24 cellular contexts compared by ENCODE assay signal in genomic region chr13:110886475-110887241, GRCh38. TPM values are rescaled to one million over a fixed set of nuclear protein-coding genes. Genes with fewer than 3 reads are reported as not detected.
DNase-seq lines count a peak whose midpoint lies in the region; ATAC-seq and TF ChIP-seq lines count a peak whose summit lies in the region.
"Had no signal": no experiment of that assay in that cellular context is flagged by ENCODE, and none has a peak within 500 bp of the region (broad histone marks: within the 10 kb centered on the region; RNA-seq: fewer than 3 reads in every experiment).

No MANE protein-coding gene starts in this region.

- H3K4me1 ChIP-seq in cardiac muscle cell (ENCODE audit: low read depth) (no peaks in the 10 kb centered on the region), iPS-20b (ENCODE audit: insufficient read depth, low read length) (peaks cover 19% of the 10 kb centered on the region), gastrocnemius medialis (peaks cover 40 to 53% of the 10 kb centered on the region in 2 donors)
- H3K4me1 ChIP-seq: BE2C, breast epithelium had no signal

- POLR2A ChIA-PET in activated CD4-positive, alpha-beta memory T cell treated with anti-CD3 and anti-CD28 coated beads, Interleukin-2, amount 10 ng/mL, durations not matched to agents 7 days and 5 days (lab: Charles Lee), result interaction anchor here (1.0 to 1.2 kb wide), 2 partner anchors 19 to 29 kb away, joined by 3 read pairs; partner anchors contain the start of gene ANKRD10

- H3K36me3 ChIP-seq in cardiac muscle cell (peaks cover 8% of the 10 kb centered on the region), iPS-20b (ENCODE audit: insufficient read depth, low read depth, low read length) (peaks cover 11% of the 10 kb centered on the region; the same call in 1 of the 2 replicates), gastrocnemius medialis (peaks cover 0 to 10% of the 10 kb centered on the region in 2 donors)
- H3K36me3 ChIP-seq: BE2C, breast epithelium, transverse colon had no signal

- CTCF ChIA-PET in activated CD4-positive, alpha-beta memory T cell treated with anti-CD3 and anti-CD28 coated beads, Interleukin-2, amount 10 ng/mL, durations not matched to agents 7 days and 5 days (lab: Charles Lee), result no interaction called here

- H3K4me3 Mint-ChIP-seq in activated CD4-positive, alpha-beta memory T cell treated with anti-CD3 and anti-CD28 coated beads, Interleukin-2, amount 10 ng/mL, durations not matched to agents 7 days and 5 days, result no peak overlapping the region
- H3K4me3 Mint-ChIP-seq: activated CD4-positive, alpha-beta T cell treated with anti-CD3 and anti-CD28 coated beads for 36 hours; activated CD8-positive, alpha-beta T cell treated with anti-CD3 and anti-CD28 coated beads, Interleukin-2, amount 10 ng/mL, durations not matched to agents 7 days and 5 days; activated naive CD8-positive, alpha-beta T cell treated with anti-CD3 and anti-CD28 coated beads for 36 hours; CD8-positive, alpha-beta T cell had no signal

- intact Hi-C loops in Right ventricle myocardium inferior (cut with DNase I), result no loop called here
- intact Hi-C loops in gastrocnemius medialis (cut with DNase I; ENCODE audit: low total_unique reads), result no loop called here

- peaks cover 20% of the 10 kb centered on the region for H3K4me1 Mint-ChIP-seq in activated CD4-positive, alpha-beta memory T cell treated with anti-CD3 and anti-CD28 coated beads, Interleukin-2, amount 10 ng/mL, durations not matched to agents 7 days and 5 days

- in situ Hi-C loops in gastrocnemius medialis (cut with MboI; ENCODE audit: low sequenced_read_pairs in 4 of 4), result no loop called here

- peak overlapping the region; percentile 59 for H3K27ac ChIP-seq in cardiac muscle cell
- H3K27ac ChIP-seq in iPS-20b (ENCODE audit: low read length), result peak overlapping the region; percentile 28
- H3K27ac ChIP-seq in gastrocnemius medialis, result peak overlapping the region in 3 of 4 donors; percentile 13 to 68 (median 65)
- H3K27ac ChIP-seq: PC-9 had no signal

- TF ChIP-seq CTCF in cardiac muscle cell (IDR thresholded peaks at IDR 0.05; ENCODE audit: low read depth, low read length), result no peak
- no peak for TF ChIP-seq CTCF in gastrocnemius medialis (IDR thresholded peaks at IDR 0.05 in 4 of 5, conservative IDR thresholded peaks at IDR 0.05 in 1 of 5)

- DNase-seq in cardiac muscle cell (ENCODE audit: low read depth in 1 of 2, low spot score in 1 of 2) (no peak), Right ventricle myocardium inferior (ENCODE audit: missing footprints) (no peak), NCI-H69 (lab: John Stamatoyannopoulos, UW) (peak; percentile 52), gastrocnemius medialis (no peak)
- no peak for DNase-seq in activated CD4-positive, alpha-beta memory T cell treated with anti-CD3 and anti-CD28 coated beads, Interleukin-2, amount 10 ng/mL, durations not matched to agents 7 days and 5 days
- no peak for DNase-seq in stimulated activated CD4-positive, alpha-beta T cell treated with anti-CD3 and anti-CD28 coated beads, Interleukin-2, amount 100 ng/mL, for 48 hours
- DNase-seq: activated CD4-positive, alpha-beta T cell treated with anti-CD3 and anti-CD28 coated beads for 36 hours; activated CD8-positive, alpha-beta T cell treated with anti-CD3 and anti-CD28 coated beads, Interleukin-2, amount 10 ng/mL, durations not matched to agents 7 days and 5 days; activated naive CD8-positive, alpha-beta T cell treated with anti-CD3 and anti-CD28 coated beads for 36 hours; anterior cingulate cortex; BE2C; CD8-positive, alpha-beta T cell; HCEC 1CT; KBM-7; NCI-H1105; NCI-H187; PC-9; SHP77; stimulated activated CD4-positive, alpha-beta T cell treated with anti-CD3 and anti-CD28 coated beads, Interleukin-12 subunit alpha, Interleukin-12 subunit beta, amount 100 ng/mL, for 4 hours; stimulated activated CD4-positive, alpha-beta T cell treated with anti-CD3 and anti-CD28 coated beads, Interleukin-4, amount 100 ng/mL, for 24 hours; transverse colon had no signal

- no peak for TF ChIP-seq POLR2A in gastrocnemius medialis (IDR thresholded peaks at IDR 0.05)

- H3K27ac Mint-ChIP-seq in activated CD4-positive, alpha-beta memory T cell treated with anti-CD3 and anti-CD28 coated beads, Interleukin-2, amount 10 ng/mL, durations not matched to agents 7 days and 5 days, result no peak overlapping the region
- H3K27ac Mint-ChIP-seq: activated CD4-positive, alpha-beta T cell treated with anti-CD3 and anti-CD28 coated beads for 36 hours; activated CD8-positive, alpha-beta T cell treated with anti-CD3 and anti-CD28 coated beads, Interleukin-2, amount 10 ng/mL, durations not matched to agents 7 days and 5 days; activated naive CD8-positive, alpha-beta T cell treated with anti-CD3 and anti-CD28 coated beads for 36 hours had no signal

- H3K36me3 Mint-ChIP-seq in activated CD4-positive, alpha-beta memory T cell treated with anti-CD3 and anti-CD28 coated beads, Interleukin-2, amount 10 ng/mL, durations not matched to agents 7 days and 5 days (ENCODE audit: low read depth), result peaks cover 14% of the 10 kb centered on the region
- H3K36me3 Mint-ChIP-seq: activated naive CD8-positive, alpha-beta T cell treated with anti-CD3 and anti-CD28 coated beads for 36 hours had no signal

- no peak overlapping the region for H3K4me3 ChIP-seq in cardiac muscle cell
- H3K4me3 ChIP-seq in iPS-20b (ENCODE audit: low read length), result no peak overlapping the region
- H3K4me3 ChIP-seq in gastrocnemius medialis, result no peak overlapping the region
- H3K4me3 ChIP-seq: breast epithelium, PC-9, transverse colon had no signal

- no peaks in the 10 kb centered on the region for H3K27me3 ChIP-seq in cardiac muscle cell
- no peaks in the 10 kb centered on the region for H3K27me3 ChIP-seq in iPS-20b (ENCODE audit: insufficient read depth, low read length)
- H3K27me3 ChIP-seq in gastrocnemius medialis, result no peaks in the 10 kb centered on the region
- H3K27me3 ChIP-seq: BE2C, breast epithelium, transverse colon had no signal

- no peak for ATAC-seq in Right ventricle myocardium inferior
- ATAC-seq in gastrocnemius medialis, result no peak
- no peak for ATAC-seq in GM21619 (IDR thresholded peaks at IDR 0.05; ENCODE audit: unreplicated experiment)
- ATAC-seq: activated CD8-positive, alpha-beta T cell treated with anti-CD3 and anti-CD28 coated beads, Interleukin-2, amount 10 ng/mL, durations not matched to agents 7 days and 5 days; CD8-positive, alpha-beta T cell had no signal

- no peaks in the 10 kb centered on the region for H3K27me3 Mint-ChIP-seq in activated CD4-positive, alpha-beta memory T cell treated with anti-CD3 and anti-CD28 coated beads, Interleukin-2, amount 10 ng/mL, durations not matched to agents 7 days and 5 days
- H3K27me3 Mint-ChIP-seq: activated CD4-positive, alpha-beta T cell treated with anti-CD3 and anti-CD28 coated beads for 36 hours; activated naive CD8-positive, alpha-beta T cell treated with anti-CD3 and anti-CD28 coated beads for 36 hours had no signal

- no peak overlapping the region for H3K9ac ChIP-seq in iPS-20b (ENCODE audit: low read depth, low read length)

- H3K9me3 ChIP-seq in cardiac muscle cell (ENCODE audit: low read depth) (no peaks in the 10 kb centered on the region), iPS-20b (ENCODE audit: insufficient read depth, low read depth, low read length) (no peaks in the 10 kb centered on the region), gastrocnemius medialis (no peaks in the 10 kb centered on the region)
- H3K9me3 ChIP-seq: BE2C, breast epithelium, transverse colon had no signal

- no peaks in the 10 kb centered on the region for H3K9me3 Mint-ChIP-seq in activated CD4-positive, alpha-beta memory T cell treated with anti-CD3 and anti-CD28 coated beads, Interleukin-2, amount 10 ng/mL, durations not matched to agents 7 days and 5 days
- H3K9me3 Mint-ChIP-seq: activated naive CD8-positive, alpha-beta T cell treated with anti-CD3 and anti-CD28 coated beads for 36 hours; CD8-positive, alpha-beta T cell had no signal

RNA-seq across cellular contexts. Expression of gene ANKRD10, which starts 28.2 kb away (rescaled TPM):
- total RNA-seq in cardiac muscle cell (125 and 191 TPM in 2 replicates), Right ventricle myocardium inferior (48.6 TPM), gastrocnemius medialis (100 to 1,000 TPM; 145 to 381 (median 164) TPM)
- 127 and 142 TPM in 2 replicates for polyA plus RNA-seq in cardiac muscle cell
- 100 to 1,000 TPM; 127 to 129 TPM for total RNA-seq in activated CD4-positive, alpha-beta memory T cell treated with anti-CD3 and anti-CD28 coated beads, Interleukin-2, amount 10 ng/mL, durations not matched to agents 7 days and 5 days
